ENCODE assay signal across 21 cellular contexts in the genomic region with DNA sequence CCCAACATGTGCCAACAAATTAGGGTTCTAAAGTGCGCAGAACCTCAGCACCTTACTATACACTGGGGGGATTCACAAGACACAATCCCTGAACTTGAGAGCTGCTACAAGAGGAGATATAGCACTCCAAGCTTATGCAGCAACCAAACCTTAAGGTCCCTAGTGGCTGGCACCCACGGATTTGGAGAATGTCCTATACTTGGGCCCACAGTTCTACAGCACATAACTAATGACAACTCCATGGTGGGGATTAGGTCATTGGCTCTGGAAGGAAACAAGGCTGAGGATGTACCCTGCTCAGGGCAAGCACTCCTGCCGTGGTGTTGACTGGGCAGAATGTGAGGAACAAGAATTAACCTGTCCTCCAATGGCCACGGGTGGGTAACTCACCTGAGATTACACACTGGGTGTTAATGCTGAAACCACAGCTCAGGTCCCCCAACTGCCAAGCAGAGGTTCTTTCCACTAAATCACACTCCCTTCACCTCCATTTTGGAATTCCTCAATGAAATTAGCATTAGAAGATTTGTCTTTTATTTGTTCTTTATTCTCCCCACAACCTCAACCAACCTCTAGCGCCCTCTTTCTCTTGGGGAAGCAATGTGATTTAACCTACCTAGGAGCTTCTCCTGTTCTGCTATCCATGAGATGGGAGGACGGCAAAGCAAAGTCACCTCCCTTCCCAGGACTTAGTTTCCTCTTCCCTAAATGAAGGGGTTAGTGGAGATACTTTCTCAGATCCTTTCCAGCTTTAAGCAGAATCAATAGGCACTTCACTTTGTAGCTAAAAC. TPM values are rescaled to one million over a fixed set of nuclear protein-coding genes. Genes with fewer than 3 reads are reported as not detected.
DNase-seq lines count a peak whose midpoint lies in the region; ATAC-seq and TF ChIP-seq lines count a peak whose summit lies in the region.
"Had no signal": no experiment of that assay in that cellular context is flagged by ENCODE, and none has a peak within 500 bp of the region (broad histone marks: within the 10 kb centered on the region; RNA-seq: fewer than 3 reads in every experiment).

No MANE protein-coding gene starts in this region.

- peak; percentile 42 for DNase-seq in activated CD8-positive, alpha-beta memory T cell treated with anti-CD3 and anti-CD28 coated beads, Interleukin-2, amount 50 U/mL, for 48 hours
- no peak for DNase-seq in activated CD8-positive, alpha-beta memory T cell treated with anti-CD3 and anti-CD28 coated beads, Interleukin-2, amount 10 ng/mL, durations not matched to agents 7 days and 5 days
- DNase-seq in ecto neural progenitor cell (ENCODE audit: low spot score) (peak; percentile 32), neural progenitor cell (ENCODE audit: low spot score) (no peak), inferior parietal cortex (ENCODE audit: extremely low spot score) (no peak), mucosa of descending colon (no peak)
- no peak for DNase-seq in effector CD4-positive, alpha-beta T cell
- DNase-seq: activated CD4-positive, alpha-beta T cell treated with anti-CD3 and anti-CD28 coated beads, Interleukin-2, amount 50 U/mL, for 1 hour; activated T-cell treated with anti-CD3 and anti-CD28 coated beads for 4 hours; colonic mucosa; GDM1; hippocampal formation; kidney; mesendoderm; NCI-H187 treated with DMSO at 0.1 percent for 48 hours; SW 1271; upper lobe of right lung had no signal

- H3K36me3 ChIP-seq in OCI-LY1 (ENCODE audit: insufficient read depth, low read length) (no peaks in the 10 kb centered on the region), neural progenitor cell (no peaks in the 10 kb centered on the region), mucosa of descending colon (ENCODE audit: low read depth) (no peaks in the 10 kb centered on the region)
- H3K36me3 ChIP-seq: colonic mucosa, HAP-1, upper lobe of right lung had no signal

- H3F3A ChIP-seq in OCI-LY1 (ENCODE audit: insufficient read depth, low read length) (no peaks in the 10 kb centered on the region), neural progenitor cell (ENCODE audit: low read depth) (peaks cover 24% of the 10 kb centered on the region)

- H4K20me1 ChIP-seq in OCI-LY1 (ENCODE audit: insufficient read depth, low read length) (no peaks in the 10 kb centered on the region), neural progenitor cell (ENCODE audit: low read depth) (peaks cover 72% of the 10 kb centered on the region)

- intact Hi-C loops in mucosa of descending colon (cut with DNase I, micrococcal nuclease), result no loop called here

- H3K4me1 ChIP-seq in OCI-LY1 (ENCODE audit: insufficient read depth, low read length, severe bottlenecking) (no peaks in the 10 kb centered on the region), neural progenitor cell (peaks cover 23% of the 10 kb centered on the region), mucosa of descending colon (ENCODE audit: low read depth) (no peaks in the 10 kb centered on the region)
- H3K4me1 ChIP-seq: colonic mucosa, upper lobe of right lung had no signal

- no peaks in the 10 kb centered on the region for H3K9me3 Mint-ChIP-seq in activated CD8-positive, alpha-beta memory T cell treated with anti-CD3 and anti-CD28 coated beads, Interleukin-2, amount 10 ng/mL, durations not matched to agents 7 days and 5 days (ENCODE audit: low read depth)
- peaks cover 5% of the 10 kb centered on the region for H3K9me3 Mint-ChIP-seq in neural progenitor cell
- H3K9me3 Mint-ChIP-seq: activated naive CD4-positive, alpha-beta T cell treated with anti-CD3 and anti-CD28 coated beads, Interleukin-2, amount 50 U/mL, for 24 hours had no signal

- no peak overlapping the region for H3K27ac Mint-ChIP-seq in activated CD8-positive, alpha-beta memory T cell treated with anti-CD3 and anti-CD28 coated beads, Interleukin-2, amount 10 ng/mL, durations not matched to agents 7 days and 5 days
- H3K27ac Mint-ChIP-seq in neural progenitor cell, result no peak overlapping the region
- H3K27ac Mint-ChIP-seq: activated naive CD4-positive, alpha-beta T cell treated with anti-CD3 and anti-CD28 coated beads, Interleukin-2, amount 50 U/mL, for 24 hours had no signal

- H2AFZ ChIP-seq in OCI-LY1 (ENCODE audit: low read length), result no peak overlapping the region
- no peak overlapping the region for H2AFZ ChIP-seq in neural progenitor cell (replicated peaks)

- H3K9ac ChIP-seq in OCI-LY1 (ENCODE audit: low read length) (no peak overlapping the region), neural progenitor cell (no peak overlapping the region)

- H3K9me3 ChIP-seq in OCI-LY1 (ENCODE audit: low read length), result no peaks in the 10 kb centered on the region
- no peaks in the 10 kb centered on the region for H3K9me3 ChIP-seq in neural progenitor cell (ENCODE audit: low read depth)
- no peaks in the 10 kb centered on the region for H3K9me3 ChIP-seq in mucosa of descending colon
- H3K9me3 ChIP-seq: colonic mucosa, HAP-1, upper lobe of right lung had no signal

- H3K79me2 ChIP-seq in OCI-LY1 (ENCODE audit: insufficient read depth, low read length), result no peaks in the 10 kb centered on the region
- H3K79me2 ChIP-seq in neural progenitor cell (ENCODE audit: low read depth), result peaks cover 94% of the 10 kb centered on the region

- no peak overlapping the region for H3K4me3 Mint-ChIP-seq in activated CD8-positive, alpha-beta memory T cell treated with anti-CD3 and anti-CD28 coated beads, Interleukin-2, amount 10 ng/mL, durations not matched to agents 7 days and 5 days
- no peak overlapping the region for H3K4me3 Mint-ChIP-seq in neural progenitor cell
- H3K4me3 Mint-ChIP-seq: activated naive CD4-positive, alpha-beta T cell treated with anti-CD3 and anti-CD28 coated beads, Interleukin-2, amount 50 U/mL, for 24 hours had no signal

- peaks cover 6% of the 10 kb centered on the region for H3K27me3 Mint-ChIP-seq in activated CD8-positive, alpha-beta memory T cell treated with anti-CD3 and anti-CD28 coated beads, Interleukin-2, amount 10 ng/mL, durations not matched to agents 7 days and 5 days
- H3K27me3 Mint-ChIP-seq in neural progenitor cell (ENCODE audit: insufficient read depth, low read depth), result peaks cover 2% of the 10 kb centered on the region
- H3K27me3 Mint-ChIP-seq: activated naive CD4-positive, alpha-beta T cell treated with anti-CD3 and anti-CD28 coated beads, Interleukin-2, amount 50 U/mL, for 24 hours had no signal

- H3K4me2 ChIP-seq in OCI-LY1 (ENCODE audit: low read length), result no peak overlapping the region
- peak overlapping the region; percentile 6 for H3K4me2 ChIP-seq in neural progenitor cell
- H3K4me2 ChIP-seq: smooth muscle cell had no signal

- H3K27me3 ChIP-seq in OCI-LY1 (ENCODE audit: insufficient read depth, low read length), result no peaks in the 10 kb centered on the region
- no peaks in the 10 kb centered on the region for H3K27me3 ChIP-seq in neural progenitor cell
- H3K27me3 ChIP-seq: colonic mucosa, upper lobe of right lung had no signal

- no peak for ATAC-seq in activated CD8-positive, alpha-beta memory T cell treated with anti-CD3 and anti-CD28 coated beads, Interleukin-2, amount 10 ng/mL, durations not matched to agents 7 days and 5 days
- ATAC-seq in mucosa of descending colon, result no peak
- ATAC-seq: upper lobe of right lung had no signal

- peak; percentile 11; the same call in 1 of the 2 replicates for TF ChIP-seq CTCF in OCI-LY1 (IDR thresholded peaks at IDR 0.05; ENCODE audit: low read length)
- TF ChIP-seq CTCF in neural progenitor cell (IDR thresholded peaks at IDR 0.05), result peak; percentile 13
- no peak for TF ChIP-seq CTCF in mucosa of descending colon (IDR thresholded peaks at IDR 0.05)

- CTCF ChIA-PET in activated CD8-positive, alpha-beta memory T cell treated with anti-CD3 and anti-CD28 coated beads, Interleukin-2, amount 10 ng/mL, durations not matched to agents 7 days and 5 days (lab: Charles Lee), result interaction anchor here (0.6 to 1.6 kb wide), 6 partner anchors 8 to 128 kb away, joined by 3 to 5 read pairs (median 3); no protein-coding TSS in a partner anchor

- H3K4me3 ChIP-seq in OCI-LY1 (ENCODE audit: low read depth, low read length, poor library complexity, severe bottlenecking) (no peak overlapping the region), neural progenitor cell (no peak overlapping the region), mucosa of descending colon (no peak overlapping the region)
- H3K4me3 ChIP-seq: colonic mucosa, HAP-1, smooth muscle cell, upper lobe of right lung had no signal

- H3K4me1 Mint-ChIP-seq in activated CD8-positive, alpha-beta memory T cell treated with anti-CD3 and anti-CD28 coated beads, Interleukin-2, amount 10 ng/mL, durations not matched to agents 7 days and 5 days, result peaks cover 76% of the 10 kb centered on the region
- peaks cover 22% of the 10 kb centered on the region for H3K4me1 Mint-ChIP-seq in neural progenitor cell

- no peaks in the 10 kb centered on the region for H3K9me2 ChIP-seq in OCI-LY1 (ENCODE audit: low read depth, low read length)

- peaks cover 31% of the 10 kb centered on the region for H3K36me3 Mint-ChIP-seq in activated CD8-positive, alpha-beta memory T cell treated with anti-CD3 and anti-CD28 coated beads, Interleukin-2, amount 10 ng/mL, durations not matched to agents 7 days and 5 days
- H3K36me3 Mint-ChIP-seq in neural progenitor cell, result peaks cover 5% of the 10 kb centered on the region
- H3K36me3 Mint-ChIP-seq: activated naive CD4-positive, alpha-beta T cell treated with anti-CD3 and anti-CD28 coated beads, Interleukin-2, amount 50 U/mL, for 24 hours had no signal

- no peak overlapping the region for H3K27ac ChIP-seq in OCI-LY1 (ENCODE audit: low read depth, low read length, poor library complexity, severe bottlenecking)
- no peak overlapping the region for H3K27ac ChIP-seq in neural progenitor cell
- H3K27ac ChIP-seq: colonic mucosa, upper lobe of right lung had no signal

RNA-seq across cellular contexts. Expression of gene TRERF1, which starts 32.0 kb away (rescaled TPM):
- 10 to 100 TPM; 16.2 to 36.0 TPM for total RNA-seq in activated CD8-positive, alpha-beta memory T cell treated with anti-CD3 and anti-CD28 coated beads, Interleukin-2, amount 10 ng/mL, durations not matched to agents 7 days and 5 days
- total RNA-seq in neural progenitor cell (ENCODE audit: low replicate concordance), result 8.3 and 12.3 TPM in 2 replicates
- 10 to 100 TPM in 1 of 3 donors, 1 to 10 TPM in 2; 2.8 to 11.2 (median 3.8) TPM for total RNA-seq in mucosa of descending colon

Comparison
In these comparisons a context has a peak if more than half of its experiments do, and no peak if none do; other contexts are left out.
1. DNase-seq: peak in activated CD8-positive, alpha-beta memory T cell treated with anti-CD3 and anti-CD28 coated beads, Interleukin-2, amount 50 U/mL, for 48 hours (single experiment) and ecto neural progenitor cell (single experiment); none in activated CD8-positive, alpha-beta memory T cell treated with anti-CD3 and anti-CD28 coated beads, Interleukin-2, amount 10 ng/mL, durations not matched to agents 7 days and 5 days (single experiment), neural progenitor cell (single experiment), inferior parietal cortex (single experiment), effector CD4-positive, alpha-beta T cell (single experiment) and mucosa of descending colon (0 of 3).